ENCODE assay signal across 11 cellular contexts in genomic region chr7:151758994-151759540, GRCh38.
A peak's percentile ranks its signal among the peaks of the same experiment; 100 is the strongest.
DNase-seq lines count a peak whose midpoint lies in the region; ATAC-seq, FAIRE-seq and TF ChIP-seq lines count a peak whose summit lies in the region.
"Had no signal": no experiment of that assay in that cellular context is flagged by ENCODE, and none has a peak within 500 bp of the region (broad histone marks: within the 10 kb centered on the region; RNA-seq: fewer than 3 reads in every experiment).

No MANE protein-coding gene starts in this region.

- BruUV-seq in Panc1 (replicated peaks; lab: Mats Ljungman, UMichigan) = no TSS peak
- BruUV-seq in HepG2 (replicated peaks; lab: Mats Ljungman, UMichigan) = no TSS peak

- no peak overlapping the region for H3K27ac ChIP-seq in DND-41 (ENCODE audit: low read length)
- H3K27ac ChIP-seq in Panc1 (ENCODE audit: low read length) = peak overlapping the region; percentile 85
- no peak overlapping the region for H3K27ac ChIP-seq in HepG2 (ENCODE audit: extremely low read length, insufficient read depth, low read length)
- H3K27ac ChIP-seq: left ventricle myocardium inferior, suprapubic skin had no signal

- peaks cover 55% of the 10 kb centered on the region for H3K4me1 Mint-ChIP-seq in CD14-positive monocyte

- H3K4me2 ChIP-seq in DND-41 (ENCODE audit: insufficient read depth, low read length) (no peak overlapping the region), HepG2 (ENCODE audit: low read depth, low read length) (no peak overlapping the region)

- TF ChIP-seq CTCF in CD14-positive monocyte (IDR thresholded peaks at IDR 0.05) (no peak), DND-41 (IDR thresholded peaks at IDR 0.05; ENCODE audit: borderline replicate concordance, extremely low read depth, low read length, poor library complexity, severe bottlenecking) (no peak), Panc1 (IDR thresholded peaks at IDR 0.05) (no peak), HepG2 (CRISPR knock-in tag; IDR thresholded peaks at IDR 0.05) (no peak), BE2C (IDR thresholded peaks at IDR 0.05; ENCODE audit: low read depth, low read length) (no peak)

- TF ChIP-seq POLR2A in HepG2 (IDR thresholded peaks at IDR 0.05; ENCODE audit: insufficient read depth in 1 of 2, low read depth in 2 of 2, low read length in 2 of 2) = no peak

- no peak overlapping the region for H3K4me3 ChIP-seq in DND-41 (ENCODE audit: low read depth in 1 of 2, low read length in 2 of 2)
- H3K4me3 ChIP-seq in Panc1 (ENCODE audit: low read depth in 2 of 2, low read length in 2 of 2) = no peak overlapping the region
- H3K4me3 ChIP-seq in HepG2 (replicated peaks in 1 of 3; ENCODE audit: insufficient read depth in 1 of 3, low read depth in 2 of 3, low read length in 3 of 3) = no peak overlapping the region
- H3K4me3 ChIP-seq in BE2C (ENCODE audit: low read depth, low read length) = no peak overlapping the region
- H3K4me3 ChIP-seq: left ventricle myocardium inferior, suprapubic skin had no signal

- H3K9me3 Mint-ChIP-seq in CD14-positive monocyte = peaks cover 0 to 5% (median 1%) of the 10 kb centered on the region in 7 donors
- H3K9me3 Mint-ChIP-seq: activated B cell treated with CpG ODN at 0.5 μM for 24 hours had no signal

- no peak overlapping the region for H3K4me3 Mint-ChIP-seq in CD14-positive monocyte
- H3K4me3 Mint-ChIP-seq: activated B cell treated with CpG ODN at 0.5 μM for 24 hours had no signal

- H3K4me1 ChIP-seq in DND-41 (ENCODE audit: insufficient read depth, low read length) (no peaks in the 10 kb centered on the region), Panc1 (ENCODE audit: control insufficient read depth, insufficient read depth, low read length) (peaks cover 51% of the 10 kb centered on the region), HepG2 (ENCODE audit: insufficient read depth, low read length) (peaks cover 4% of the 10 kb centered on the region; the same call in 1 of the 2 replicates), BE2C (no peaks in the 10 kb centered on the region)

- peaks cover 0 to 5% (median 0%) of the 10 kb centered on the region in 3 donors for H3K27me3 Mint-ChIP-seq in CD14-positive monocyte (ENCODE audit: low read depth in 3 of 3)
- H3K27me3 Mint-ChIP-seq: activated B cell treated with CpG ODN at 0.5 μM for 24 hours had no signal

- no peak for TF ChIP-seq EP300 in HepG2 (IDR thresholded peaks at IDR 0.05; ENCODE audit: low read depth in 2 of 2, low read length in 2 of 2)
- no peak for TF ChIP-seq EP300 in HepG2 (CRISPR knock-in tag; IDR thresholded peaks at IDR 0.05; ENCODE audit: borderline replicate concordance)

- no peaks in the 10 kb centered on the region for H3K36me3 ChIP-seq in DND-41 (ENCODE audit: insufficient read depth, low read length)
- no peaks in the 10 kb centered on the region for H3K36me3 ChIP-seq in Panc1 (ENCODE audit: control insufficient read depth, insufficient read depth, low read length)
- H3K36me3 ChIP-seq in HepG2 (replicated peaks in 1 of 2; ENCODE audit: control insufficient read depth in 1 of 2, insufficient read depth in 2 of 2, low read length in 2 of 2) = no peaks in the 10 kb centered on the region
- H3K36me3 ChIP-seq in BE2C = no peaks in the 10 kb centered on the region
- H3K36me3 ChIP-seq: left ventricle myocardium inferior, suprapubic skin had no signal

- POLR2A ChIA-PET in Panc1 (lab: Charles Lee) = interaction anchor here (0.8 kb wide), 1 partner anchor 126 kb away, joined by 3 read pairs; no protein-coding TSS in a partner anchor
- POLR2A ChIA-PET in HepG2 (lab: Yijun Ruan, JAX) = no interaction called here

- no peak overlapping the region for H2AFZ ChIP-seq in DND-41 (ENCODE audit: low read depth, low read length)
- H2AFZ ChIP-seq in HepG2 (ENCODE audit: low read length) = no peak overlapping the region

- no peaks in the 10 kb centered on the region for H3K79me2 ChIP-seq in DND-41 (ENCODE audit: insufficient read depth, low read length)
- no peaks in the 10 kb centered on the region for H3K79me2 ChIP-seq in HepG2 (ENCODE audit: insufficient read depth, low read length)

- in situ Hi-C loops in Panc1 (cut with HindIII; ENCODE audit: low pct_unique_long_range_greater_than_20kb, low sequenced_read_pairs) = no loop called here
- in situ Hi-C loops in HepG2 (cut with HindIII; ENCODE audit: extremely low pct_ligation_motif_present, low pct_unique_long_range_greater_than_20kb) = loop anchor here (5.0 to 10.0 kb wide), 2 partner anchors 132 to 194 kb away; no protein-coding TSS in a partner anchor

- peaks cover 9% of the 10 kb centered on the region for H3K27me3 ChIP-seq in DND-41 (ENCODE audit: insufficient read depth, low read length, poor library complexity)
- H3K27me3 ChIP-seq in Panc1 (ENCODE audit: control insufficient read depth, insufficient read depth, low read length) = no peaks in the 10 kb centered on the region
- peaks cover 3 to 31% of the 10 kb centered on the region in 2 experiments; a peak in 4 of 5 replicates for H3K27me3 ChIP-seq in HepG2 (ENCODE audit: control insufficient read depth in 1 of 2, insufficient read depth in 2 of 2, low read length in 2 of 2)
- no peaks in the 10 kb centered on the region for H3K27me3 ChIP-seq in BE2C
- H3K27me3 ChIP-seq: suprapubic skin had no signal

- CTCF ChIA-PET in Panc1 (lab: Charles Lee) = no interaction called here
- CTCF ChIA-PET in HepG2 (lab: Yijun Ruan, JAX; ENCODE audit: low intra/inter-chr PET ratio, low total read pairs) = interaction anchor here (0.9 to 2.7 kb wide), 4 partner anchors 132 to 449 kb away, joined by 3 to 14 read pairs (median 10); no protein-coding TSS in a partner anchor

- WGBS in HepG2 (ENCODE audit: low lambda C conversion rate) = 54% methylated on average over 14 of the region's 14 CpGs

- intact Hi-C loops in CD14-positive monocyte (cut with micrococcal nuclease) = loop anchor here in 1 of 2 donors (5.0 to 10.0 kb wide), 3 partner anchors 127 to 244 kb away; partner anchors contain the start of gene RHEB
- intact Hi-C loops in Panc1 (cut with micrococcal nuclease; ENCODE audit: unreplicated experiment) = loop anchor here (5.0 to 10.0 kb wide), 3 partner anchors 132 to 304 kb away; no protein-coding TSS in a partner anchor
- intact Hi-C loops in HepG2 (cut with micrococcal nuclease; ENCODE audit: unreplicated experiment) = loop anchor here (2.0 kb wide), 2 partner anchors 132 to 188 kb away; no protein-coding TSS in a partner anchor

- no peaks in the 10 kb centered on the region for H3K9me3 ChIP-seq in DND-41 (ENCODE audit: insufficient read depth, low read length, severe bottlenecking)
- no peaks in the 10 kb centered on the region for H3K9me3 ChIP-seq in Panc1 (ENCODE audit: control insufficient read depth, insufficient read depth, low read depth, low read length)
- no peaks in the 10 kb centered on the region for H3K9me3 ChIP-seq in HepG2 (ENCODE audit: low read length)
- H3K9me3 ChIP-seq in BE2C = no peaks in the 10 kb centered on the region
- H3K9me3 ChIP-seq: left ventricle myocardium inferior, suprapubic skin had no signal

- FAIRE-seq in HepG2 (lab: Jason Lieb, UNC) = no peak

- peak overlapping the region in 4 of 7 donors; percentile 26 to 42 (median 29) for H3K27ac Mint-ChIP-seq in CD14-positive monocyte
- H3K27ac Mint-ChIP-seq: activated B cell treated with CpG ODN at 0.5 μM for 24 hours had no signal

- H4K20me1 ChIP-seq in DND-41 (ENCODE audit: insufficient read depth, low read length) = no peaks in the 10 kb centered on the region
- H4K20me1 ChIP-seq in HepG2 (ENCODE audit: insufficient read depth, low read length) = no peaks in the 10 kb centered on the region

- TF ChIP-seq RAD21 in HepG2 (CRISPR knock-in tag; IDR thresholded peaks at IDR 0.05) = no peak

- peaks cover 56 to 59% of the 10 kb centered on the region in 2 donors for H3K36me3 Mint-ChIP-seq in CD14-positive monocyte

- ATAC-seq in DND-41 (ENCODE audit: insufficient read depth, low read depth) (peak; percentile 29; the same call in 2 of the 3 replicates), Panc1 (peak; percentile 1; the same call in 1 of the 2 replicates), HepG2 (peak; percentile 14; the same call in 2 of the 3 replicates)

- no peak for DNase-seq in CD14-positive monocyte (ENCODE audit: low spot score)
- no peak for DNase-seq in DND-41
- DNase-seq in Panc1 (ENCODE audit: low read depth, low spot score) = no peak
- no peak for DNase-seq in HepG2 (ENCODE audit: low spot score)
- DNase-seq in BE2C = no peak
- DNase-seq in NCI-H187 (lab: John Stamatoyannopoulos, UW) = no peak
- DNase-seq in glomerular visceral epithelial cell (ENCODE audit: extremely low spot score) = no peak
- DNase-seq in NCI-H1092 treated with DMSO at 0.1 percent for 48 hours (lab: John Stamatoyannopoulos, UW) = no peak
- DNase-seq: activated B cell treated with CpG ODN at 0.5 μM for 24 hours had no signal

- H3K9ac ChIP-seq in DND-41 (ENCODE audit: low read depth, low read length) (no peak overlapping the region), HepG2 (ENCODE audit: insufficient read depth, low read depth, low read length) (no peak overlapping the region)

TF ChIP-seq in HepG2, 621 proteins besides CTCF, POLR2A, EP300 and RAD21 (continues in another document):
- no peak for TF ChIP-seq ZNF121 (CRISPR knock-in tag; IDR thresholded peaks at IDR 0.05)
- TF ChIP-seq ARID5B (CRISPR knock-in tag; IDR thresholded peaks at IDR 0.05) = no peak
- no peak for TF ChIP-seq SMYD3 (CRISPR knock-in tag; IDR thresholded peaks at IDR 0.05)
- no peak for TF ChIP-seq BHLHE40 (IDR thresholded peaks at IDR 0.05; ENCODE audit: low read length)
